18 cellular contexts compared by ENCODE assay signal in the genomic region with DNA sequence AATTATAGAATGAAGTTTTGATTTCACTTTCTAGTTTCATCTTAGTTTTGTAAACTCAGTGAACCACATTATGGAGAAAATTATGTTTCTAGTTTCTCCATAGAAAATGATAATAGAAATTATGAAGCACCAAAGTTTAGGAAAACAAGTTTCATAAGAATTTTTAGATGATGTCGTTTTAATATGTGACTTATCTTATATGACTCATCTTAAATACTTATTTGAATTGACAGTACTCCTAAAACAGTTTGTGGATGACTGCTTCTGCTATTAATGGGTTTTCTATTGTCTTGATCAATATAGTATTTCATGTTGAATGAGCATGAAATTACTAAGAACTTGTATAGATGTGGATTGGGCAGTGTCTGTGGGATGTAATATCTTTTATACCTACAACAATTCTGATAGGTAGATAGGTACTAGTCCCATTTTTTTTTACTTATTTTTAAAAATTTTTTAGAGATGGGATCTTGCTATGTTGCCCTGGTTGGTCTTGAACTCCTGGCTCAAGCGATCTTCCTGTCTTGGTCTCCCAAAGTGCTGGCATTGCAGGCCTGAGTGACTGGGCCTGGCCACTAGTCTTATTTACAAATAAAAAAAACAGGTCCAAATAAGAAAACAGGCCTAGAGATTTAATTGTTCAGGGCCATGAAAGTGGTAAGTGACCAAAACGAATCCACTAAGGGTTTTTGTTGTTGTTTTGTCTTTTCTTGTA. TPM values are rescaled to one million over a fixed set of nuclear protein-coding genes. Genes with fewer than 3 reads are reported as not detected.
DNase-seq lines count a peak whose midpoint lies in the region; ATAC-seq and TF ChIP-seq lines count a peak whose summit lies in the region.
"Had no signal": no experiment of that assay in that cellular context is flagged by ENCODE, and none has a peak within 500 bp of the region (broad histone marks: within the 10 kb centered on the region; RNA-seq: fewer than 3 reads in every experiment).

No MANE protein-coding gene starts in this region.

- no peak for ATAC-seq in aorta (ENCODE audit: low FRiP score)
- ATAC-seq: esophagus mucosa, HCT116 had no signal

- H3K27me3 ChIP-seq in neutrophil (no peaks in the 10 kb centered on the region), aorta (ENCODE audit: control insufficient read depth in 1 of 2, insufficient read depth in 2 of 2, low read length in 1 of 2) (no peaks in the 10 kb centered on the region)
- H3K27me3 ChIP-seq: colonic mucosa, suprapubic skin had no signal

- H3K4me3 ChIP-seq in neutrophil (ENCODE audit: low read depth in 1 of 2, low read length in 1 of 2) = no peak overlapping the region
- H3K4me3 ChIP-seq in aorta (ENCODE audit: low read length in 2 of 2) = no peak overlapping the region
- H3K4me3 ChIP-seq: colonic mucosa, left ventricle myocardium inferior, skin epidermis, suprapubic skin had no signal

- no peak for DNase-seq in T-helper 2 cell treated with Interferon-gamma antibody and Interleukin-4, amounts not matched to agents 5 μg/mL and 100 μg/mL, for 36 hours (ENCODE audit: low spot score)
- DNase-seq in T-helper 2 cell = no peak
- DNase-seq in aorta = no peak
- no peak for DNase-seq in cerebellar cortex (ENCODE audit: low spot score)
- no peak for DNase-seq in NCI-H1048 (lab: John Stamatoyannopoulos, UW)
- DNase-seq: 8988T; activated CD4-positive, alpha-beta T cell treated with anti-CD3 and anti-CD28 coated beads, Interleukin-2, amount 50 U/mL, for 1 hour; colonic mucosa; left ventricle myocardium inferior; NCI-H446; T-helper 1 cell had no signal

- H3K4me1 ChIP-seq in neutrophil (ENCODE audit: control insufficient read depth in 1 of 2, insufficient read depth in 1 of 2, low read depth in 1 of 2, low read length in 1 of 2) (peaks cover 18 to 41% of the 10 kb centered on the region in 2 experiments), aorta (ENCODE audit: control insufficient read depth in 1 of 2, insufficient read depth in 2 of 2, low read length in 2 of 2) (peaks cover 0 to 2% of the 10 kb centered on the region in 2 donors)
- H3K4me1 ChIP-seq: colonic mucosa had no signal

- H3K9me3 Mint-ChIP-seq in T-helper 2 cell treated with Interferon-gamma antibody and Interleukin-4, amounts not matched to agents 5 μg/mL and 100 μg/mL, for 36 hours = no peaks in the 10 kb centered on the region
- H3K9me3 Mint-ChIP-seq in IgD-negative memory B cell = no peaks in the 10 kb centered on the region
- no peaks in the 10 kb centered on the region for H3K9me3 Mint-ChIP-seq in brain

- no peaks in the 10 kb centered on the region for H3K9me3 ChIP-seq in neutrophil
- no peaks in the 10 kb centered on the region for H3K9me3 ChIP-seq in aorta (ENCODE audit: control insufficient read depth, low read length)
- H3K9me3 ChIP-seq: colonic mucosa, left ventricle myocardium inferior, suprapubic skin had no signal

- TF ChIP-seq CTCF in brain (conservative IDR thresholded peaks at IDR 0.05) = no peak
- TF ChIP-seq CTCF in neutrophil (IDR thresholded peaks at IDR 0.05) = no peak

- WGBS in aorta, 2 donors = 78 to 80% methylated on average over 3 of the region's 3 CpGs

- H3K27me3 Mint-ChIP-seq in T-helper 2 cell treated with Interferon-gamma antibody and Interleukin-4, amounts not matched to agents 5 μg/mL and 100 μg/mL, for 36 hours (ENCODE audit: low read depth) = no peaks in the 10 kb centered on the region
- H3K27me3 Mint-ChIP-seq in IgD-negative memory B cell (no peaks in the 10 kb centered on the region), brain (peaks cover 18% of the 10 kb centered on the region)

- peak overlapping the region; percentile 51 for H3K27ac Mint-ChIP-seq in T-helper 2 cell treated with Interferon-gamma antibody and Interleukin-4, amounts not matched to agents 5 μg/mL and 100 μg/mL, for 36 hours
- peak overlapping the region in 2 of 3 donors; percentile 34 to 90 for H3K27ac Mint-ChIP-seq in IgD-negative memory B cell
- peak overlapping the region in 1 of 5 experiments; percentile 23 for H3K27ac Mint-ChIP-seq in brain

- no peak overlapping the region for H3K4me3 Mint-ChIP-seq in T-helper 2 cell treated with Interferon-gamma antibody and Interleukin-4, amounts not matched to agents 5 μg/mL and 100 μg/mL, for 36 hours
- H3K4me3 Mint-ChIP-seq in IgD-negative memory B cell = peak overlapping the region in 3 of 4 donors; percentile 19 to 34 (median 23)
- H3K4me3 Mint-ChIP-seq in brain = peak overlapping the region in 4 of 5 experiments; percentile 14 to 58 (median 49)

- H3K36me3 ChIP-seq in neutrophil = peaks cover 5% of the 10 kb centered on the region
- no peaks in the 10 kb centered on the region for H3K36me3 ChIP-seq in aorta (ENCODE audit: control insufficient read depth in 1 of 2, insufficient read depth in 2 of 2, low read length in 1 of 2)
- H3K36me3 ChIP-seq: colonic mucosa, left ventricle myocardium inferior had no signal

- intact Hi-C loops in aorta (cut with DNase I) = no loop called here

- H3K27ac ChIP-seq in neutrophil (peak overlapping the region; percentile 35), aorta (ENCODE audit: low read depth in 1 of 2, low read length in 2 of 2) (no peak overlapping the region)
- H3K27ac ChIP-seq: suprapubic skin had no signal

- H3K36me3 Mint-ChIP-seq in T-helper 2 cell treated with Interferon-gamma antibody and Interleukin-4, amounts not matched to agents 5 μg/mL and 100 μg/mL, for 36 hours (ENCODE audit: low read depth) = peaks cover 5% of the 10 kb centered on the region
- H3K36me3 Mint-ChIP-seq in IgD-negative memory B cell = peaks cover 2% of the 10 kb centered on the region
- peaks cover 10% of the 10 kb centered on the region for H3K36me3 Mint-ChIP-seq in brain

- H3K4me1 Mint-ChIP-seq in T-helper 2 cell treated with Interferon-gamma antibody and Interleukin-4, amounts not matched to agents 5 μg/mL and 100 μg/mL, for 36 hours (ENCODE audit: low read depth) = peaks cover 29% of the 10 kb centered on the region
- H3K4me1 Mint-ChIP-seq in IgD-negative memory B cell (peaks cover 34 to 51% (median 43%) of the 10 kb centered on the region in 3 donors), brain (peaks cover 64% of the 10 kb centered on the region)

RNA-seq across cellular contexts. Expression of a gene that starts 3.7 kb away (rescaled TPM):
- 46.4 TPM for polyA plus RNA-seq in IgD-negative memory B cell
- polyA plus RNA-seq in brain (ENCODE audit: insufficient read depth, low read depth, low replicate concordance) = 44.3 TPM
- total RNA-seq in aorta = 10 to 100 TPM; 51.8 to 78.7 TPM
- polyA plus RNA-seq in aorta = 10 to 100 TPM; 45.5 to 64.0 TPM
